ENCODE assay signal across 8 cellular contexts in the genomic region with DNA sequence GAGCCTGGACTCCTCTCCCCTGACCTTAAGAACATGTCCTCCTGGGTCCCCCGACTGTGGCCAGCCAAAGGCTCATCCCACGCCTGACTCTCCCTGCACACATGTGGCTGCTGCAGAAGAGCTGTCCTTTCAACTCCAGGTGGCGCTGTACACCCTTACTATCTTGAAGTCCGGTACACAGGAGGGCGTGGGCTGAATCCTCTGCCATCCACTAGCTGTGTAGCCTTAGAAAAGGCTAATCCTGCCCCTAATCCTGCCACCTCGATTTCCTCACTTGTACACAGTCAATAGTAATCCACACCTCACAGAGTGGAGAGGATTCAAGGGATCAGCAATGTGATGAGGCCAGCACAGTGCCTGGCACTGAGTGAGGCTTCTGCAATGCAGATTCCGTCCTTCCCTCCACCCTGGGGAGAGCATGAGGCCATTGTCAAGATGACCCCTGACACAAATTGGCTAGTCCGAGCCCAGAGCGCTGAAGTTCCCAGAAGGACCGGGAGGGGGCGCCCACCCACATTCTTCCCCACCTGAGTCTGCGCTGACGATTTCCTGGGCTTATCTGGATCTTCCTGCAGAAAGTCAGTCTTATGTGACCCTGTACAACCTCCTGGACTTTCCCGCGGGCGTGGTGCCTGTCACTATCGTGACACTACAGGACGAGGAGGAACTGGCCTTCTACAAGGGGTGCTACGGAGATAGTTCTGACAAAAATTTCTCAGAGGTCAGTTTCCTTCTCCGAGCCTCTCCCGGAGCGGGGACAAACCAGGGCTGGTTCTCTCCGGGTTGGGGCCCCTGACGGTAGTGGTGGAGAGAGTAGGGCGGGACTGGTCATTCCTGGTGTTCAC. TPM values are rescaled to one million over a fixed set of nuclear protein-coding genes. Genes with fewer than 3 reads are reported as not detected.
DNase-seq lines count a peak whose midpoint lies in the region; ATAC-seq and TF ChIP-seq lines count a peak whose summit lies in the region.

No MANE protein-coding gene starts in this region.

- TF ChIP-seq POLR2A in erythroblast (IDR thresholded peaks at IDR 0.05; ENCODE audit: low read length) = no peak

- ATAC-seq in GM18519 (IDR thresholded peaks at IDR 0.05; ENCODE audit: low FRiP score, unreplicated experiment) = peak; percentile 48
- ATAC-seq in HG03442 (IDR thresholded peaks at IDR 0.05; ENCODE audit: unreplicated experiment) = peak; percentile 65

- DNase-seq in AG09319 (ENCODE audit: extremely low read depth, low read depth) (peak; percentile 38), NOMO-1 (lab: John Stamatoyannopoulos, UW; ENCODE audit: unreplicated experiment in 2 of 2) (peak; percentile 60 to 66), activated T-cell treated with anti-CD3 and anti-CD28 coated beads for 24 hours (ENCODE audit: low read depth) (peak; percentile 58), erythroblast (lab: John Stamatoyannopoulos, UW) (peak; percentile 91 to 92), myocyte (ENCODE audit: low read depth) (peak; percentile 70)
- DNase-seq in stimulated activated CD8-positive, alpha-beta memory T cell treated with anti-CD3 and anti-CD28 coated beads, Interleukin-7, amount 100 ng/mL, for 24 hours (ENCODE audit: low read depth) = peak; percentile 57

- peak; percentile 90 for TF ChIP-seq CTCF in AG09319 (IDR thresholded peaks at IDR 0.05; ENCODE audit: low read depth, low read length)

RNA-seq across cellular contexts. Expression of gene DMBX1, which starts 47.1 kb away (rescaled TPM):
- not detected in 2 replicates for total RNA-seq in myocyte
- polyA plus RNA-seq in myocyte (2012) = not detected

RNA-seq across cellular contexts. Expression of gene FAAH, which starts 48.4 kb away (rescaled TPM):
- 0.26 TPM in 1 of 2 replicates, not detected in the other for total RNA-seq in myocyte
- 0.91 TPM for polyA plus RNA-seq in myocyte (2012)

Comparison
In these comparisons a context has a peak if more than half of its experiments do, and no peak if none do; other contexts are left out.
1. Peak in every context shown above with its lines: DNase-seq and ATAC-seq.
2. DNase-seq: peak in every context shown above with its lines; median percentile 92 in erythroblast; 70 in myocyte; 63 in NOMO-1; 58 in activated T-cell treated with anti-CD3 and anti-CD28 coated beads for 24 hours; 57 in stimulated activated CD8-positive, alpha-beta memory T cell treated with anti-CD3 and anti-CD28 coated beads, Interleukin-7, amount 100 ng/mL, for 24 hours; 38 in AG09319.